ENCODE assay signal across 12 cellular contexts in the genomic region with DNA sequence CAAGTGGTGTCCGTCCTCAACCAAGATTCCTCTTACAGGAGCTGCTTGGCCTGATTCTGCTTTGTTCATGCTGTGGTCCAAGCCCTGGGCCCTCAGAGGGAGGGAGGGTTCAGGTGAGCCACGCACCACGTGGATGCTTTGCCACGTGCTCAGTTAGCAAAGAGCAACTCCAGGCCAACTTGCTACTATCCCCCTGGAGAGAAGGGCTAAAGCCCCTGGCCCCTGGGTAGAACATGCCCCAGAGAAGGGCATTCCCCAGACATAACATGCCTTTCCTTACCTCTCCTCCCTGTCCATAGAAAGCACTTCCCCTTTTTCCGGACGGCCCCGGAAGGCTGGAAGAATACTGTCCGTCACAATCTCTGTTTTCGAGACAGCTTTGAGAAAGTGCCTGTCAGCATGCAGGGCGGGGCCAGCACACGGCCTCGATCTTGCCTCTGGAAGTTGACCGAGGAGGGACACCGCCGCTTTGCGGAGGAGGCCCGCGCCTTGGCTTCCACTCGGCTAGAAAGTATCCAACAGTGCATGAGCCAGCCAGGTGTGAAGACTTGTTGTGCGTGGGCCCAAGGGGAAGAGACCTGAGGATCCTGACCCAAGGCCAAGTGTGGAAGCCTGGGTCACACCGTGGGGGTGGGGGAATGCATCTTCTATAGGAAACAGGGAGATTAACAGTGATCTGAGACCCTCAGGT. TPM values are rescaled to one million over a fixed set of nuclear protein-coding genes. Genes with fewer than 3 reads are reported as not detected.
DNase-seq lines count a peak whose midpoint lies in the region; ATAC-seq and TF ChIP-seq lines count a peak whose summit lies in the region.
"Had no signal": no experiment of that assay in that cellular context is flagged by ENCODE, and none has a peak within 500 bp of the region (broad histone marks: within the 10 kb centered on the region; RNA-seq: fewer than 3 reads in every experiment).

No MANE protein-coding gene starts in this region.

- intact Hi-C loops in adrenal gland (cut with DNase I): no loop called here

- no peak for TF ChIP-seq POLR2A in adrenal gland (IDR thresholded peaks at IDR 0.05)

- H3K4me3 ChIP-seq in adrenal gland: peak overlapping the region in 1 of 4 donors; percentile 15
- H3K4me3 ChIP-seq: A549 had no signal

- DNase-seq in AG08395 (ENCODE audit: low spot score) (peak; percentile 17), adrenal gland (peak in 6 of 7 donors; percentile 31 to 65 (median 47)), left lobe of liver (ENCODE audit: low spot score) (no peak), NCI-H2227 (lab: John Stamatoyannopoulos, UW; ENCODE audit: unreplicated experiment) (no peak), NCI-H82 (lab: John Stamatoyannopoulos, UW) (no peak), RKO (ENCODE audit: low spot score) (no peak)
- DNase-seq: activated CD4-positive, alpha-beta T cell treated with anti-CD3 and anti-CD28 coated beads, Interleukin-2, amount 50 U/mL, for 48 hours had no signal

- no peaks in the 10 kb centered on the region for H3K9me3 ChIP-seq in adrenal gland (replicated peaks in 1 of 3)
- H3K9me3 ChIP-seq: A549 had no signal

- no peak for TF ChIP-seq CTCF in adrenal gland (IDR thresholded peaks at IDR 0.05)

- H3K27ac ChIP-seq in adrenal gland: no peak overlapping the region
- H3K27ac ChIP-seq: A549 had no signal

- 26 to 37% (median 34%) methylated on average over 12 to 21 of the region's 21 CpGs for WGBS in adrenal gland, 4 donors

- H3K27me3 ChIP-seq in adrenal gland: no peaks in the 10 kb centered on the region

- ATAC-seq in left lobe of liver: peak; percentile 40
- ATAC-seq: A549 had no signal

- H3K36me3 ChIP-seq in adrenal gland (replicated peaks in 1 of 2): no peaks in the 10 kb centered on the region

- peaks cover 0 to 11% of the 10 kb centered on the region in 2 donors for H3K4me1 ChIP-seq in adrenal gland (replicated peaks in 1 of 2)
- H3K4me1 ChIP-seq: A549 had no signal

RNA-seq across cellular contexts. Expression of a gene that starts 8.8 kb away (rescaled TPM):
- total RNA-seq in adrenal gland (not detected), left lobe of liver (not detected)
- polyA plus RNA-seq in adrenal gland: not detected
- total RNA-seq: fibroblast of villous mesenchyme, MCF 10A, RPMI7951 had no signal
- polyA plus RNA-seq: A549, neural cell had no signal

RNA-seq across cellular contexts. Expression of a gene that starts 17.6 kb away (rescaled TPM):
- total RNA-seq in adrenal gland (10 to 100 TPM; 15.4 to 73.6 (median 25.0) TPM), left lobe of liver (14.7 TPM)
- 100 to 1,000 TPM in 2 of 3 donors, 10 to 100 TPM in 1; 15.7 to 157 (median 137) TPM for polyA plus RNA-seq in adrenal gland

RNA-seq across cellular contexts. Expression of a gene that starts 24.2 kb away (rescaled TPM):
- total RNA-seq in adrenal gland: not detected
- polyA plus RNA-seq in adrenal gland: 1 to 10 TPM in 1 of 3 donors, under 1 TPM in 1, not detected in 1; 0.64 to 1.0 TPM
- not detected for total RNA-seq in left lobe of liver
- total RNA-seq: fibroblast of villous mesenchyme, MCF 10A, RPMI7951 had no signal
- polyA plus RNA-seq: neural cell had no signal

RNA-seq across cellular contexts. Expression of a gene that starts 37.8 kb away (rescaled TPM):
- total RNA-seq in adrenal gland (1,000 to 10,000 TPM in 4 of 8 donors, 100 to 1,000 TPM in 4; 935 to 1,765 (median 999) TPM), left lobe of liver (307 TPM)
- 1,000 to 10,000 TPM; 1,048 to 1,678 (median 1,557) TPM for polyA plus RNA-seq in adrenal gland

RNA-seq across cellular contexts. Expression of a gene that starts 38.2 kb away (rescaled TPM):
- total RNA-seq in adrenal gland: 100 to 1,000 TPM in 2 of 8 donors, 10 to 100 TPM in 6; 43.4 to 116 (median 83.1) TPM
- polyA plus RNA-seq in adrenal gland: 100 to 1,000 TPM in 1 of 3 donors, 10 to 100 TPM in 2; 32.5 to 134 (median 32.9) TPM
- 18.0 TPM for total RNA-seq in left lobe of liver

Comparison
In these comparisons a context has a peak if more than half of its experiments do, and no peak if none do; other contexts are left out.
1. DNase-seq: peak in AG08395 (single experiment) and adrenal gland (6 of 7); none in left lobe of liver (single experiment), NCI-H2227 (single experiment), NCI-H82 (single experiment) and RKO (single experiment).